ENCODE assay signal across 29 cellular contexts in the genomic region with DNA sequence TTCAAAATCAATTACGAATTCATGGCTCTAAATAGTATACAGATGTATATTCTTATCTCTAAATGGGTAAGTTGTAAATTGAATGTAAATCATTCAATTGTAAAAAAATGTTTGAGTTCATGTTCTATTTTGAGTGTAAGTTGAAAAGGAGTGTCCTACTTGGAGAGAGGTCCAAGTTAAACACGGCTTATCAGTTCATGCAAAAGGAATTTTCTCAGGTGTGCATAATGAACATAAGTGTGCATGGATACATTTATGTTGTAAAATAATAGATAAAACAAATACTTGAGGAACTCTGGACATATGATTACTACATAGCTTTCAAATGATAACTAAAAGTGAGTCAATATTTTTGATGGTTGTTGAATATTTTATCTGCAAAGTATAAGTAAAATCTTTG.
"Had no signal": no experiment of that assay in that cellular context is flagged by ENCODE, and none has a peak within 500 bp of the region (broad histone marks: within the 10 kb centered on the region; RNA-seq: fewer than 3 reads in every experiment).

No MANE protein-coding gene starts in this region.

- ATAC-seq: activated CD8-positive, alpha-beta T cell treated with anti-CD3 and anti-CD28 coated beads for 36 hours; activated naive CD8-positive, alpha-beta T cell treated with anti-CD3 and anti-CD28 coated beads, Interleukin-2, amount 50 U/mL, for 24 hours; activated T-cell treated with anti-CD3 and anti-CD28 coated beads, Interleukin-2, amount 50 U/mL, for 4 hours; activated T-cell treated with anti-CD3 and anti-CD28 coated beads, Interleukin-2, amount 50 U/mL, for 72 hours; activated T-helper 17 cell treated with anti-CD3 and anti-CD28 coated beads, Interleukin-2, amount 50 U/mL, for 72 hours had no signal

- DNase-seq: activated B cell treated with CpG ODN at 0.5 μM for 24 hours; activated CD4-positive, alpha-beta memory T cell treated with anti-CD3 and anti-CD28 coated beads for 36 hours; activated CD4-positive, alpha-beta T cell treated with anti-CD3 and anti-CD28 coated beads for 4 hours; activated CD4-positive, alpha-beta T cell treated with anti-CD3 and anti-CD28 coated beads, Interleukin-2, amount 10 ng/mL, durations not matched to agents 24 days and 14 days; activated CD4-positive, alpha-beta T cell treated with anti-CD3 and anti-CD28 coated beads, Interleukin-2, amount 50 U/mL, for 1 hour; activated CD4-positive, alpha-beta T cell treated with anti-CD3 and anti-CD28 coated beads, Interleukin-2, amount 50 U/mL, for 4 hours; activated CD4-positive, CD25-positive, alpha-beta regulatory T cell treated with anti-CD3 and anti-CD28 coated beads, Interleukin-2, amount 50 U/mL, for 72 hours; activated CD8-positive, alpha-beta memory T cell treated with anti-CD3 and anti-CD28 coated beads, Interleukin-2, amount 50 U/mL, for 4 hours; activated CD8-positive, alpha-beta T cell treated with anti-CD3 and anti-CD28 coated beads for 36 hours; activated effector memory CD4-positive, alpha-beta T cell treated with anti-CD3 and anti-CD28 coated beads, Interleukin-2, amount 50 U/mL, for 16 hours; activated gamma-delta T cell treated with Interleukin-2 at 50 U/mL for 16 hours; activated naive CD4-positive, alpha-beta T cell treated with anti-CD3 and anti-CD28 coated beads, Interleukin-2, amount 10 ng/mL, durations not matched to agents 7 days and 5 days; activated naive CD4-positive, alpha-beta T cell treated with Interleukin-2 at 50 U/mL for 16 hours; activated naive CD8-positive, alpha-beta T cell treated with anti-CD3 and anti-CD28 coated beads, Interleukin-2, amount 10 ng/mL, durations not matched to agents 7 days and 5 days; activated naive CD8-positive, alpha-beta T cell treated with anti-CD3 and anti-CD28 coated beads, Interleukin-2, amount 50 U/mL, for 24 hours; activated T-cell treated with anti-CD3 and anti-CD28 coated beads for 4 hours; activated T-cell treated with anti-CD3 and anti-CD28 coated beads, Interleukin-2, amount 50 U/mL, for 1 hour; activated T-cell treated with anti-CD3 and anti-CD28 coated beads, Interleukin-2, amount 50 U/mL, for 4 hours; activated T-cell treated with anti-CD3 and anti-CD28 coated beads, Interleukin-2, amount 50 U/mL, for 72 hours; amygdala; anterior cingulate cortex; caudate nucleus; cerebellar nuclear complex; T-helper 2 cell; T-helper 9 cell had no signal

- H3K4me1 ChIP-seq: ascending aorta had no signal

- H3K36me3 ChIP-seq: ascending aorta, cardiac muscle cell had no signal

- H3K27me3 ChIP-seq: ascending aorta, cardiac muscle cell had no signal

- H3K9me3 ChIP-seq: ascending aorta had no signal

- H3K27ac ChIP-seq: ascending aorta, cardiac muscle cell, VCaP had no signal

- H3K4me3 ChIP-seq: ascending aorta, cardiac muscle cell had no signal
